In genomic region chr15:48555244-48555804, GRCh38 we compare ENCODE assay signal across 19 cellular contexts.
DNase-seq lines count a peak whose midpoint lies in the region; ATAC-seq, FAIRE-seq and TF ChIP-seq lines count a peak whose summit lies in the region.
"Had no signal": no experiment of that assay in that cellular context is flagged by ENCODE, and none has a peak within 500 bp of the region (broad histone marks: within the 10 kb centered on the region; RNA-seq: fewer than 3 reads in every experiment).

No MANE protein-coding gene starts in this region.

- H3K36me3 ChIP-seq in SK-N-SH (replicated peaks in 1 of 2; ENCODE audit: control insufficient read depth in 1 of 2, insufficient read depth in 2 of 2, low read length in 1 of 2), result peaks cover 16 to 46% of the 10 kb centered on the region in 2 experiments
- no peaks in the 10 kb centered on the region for H3K36me3 ChIP-seq in K562 (ENCODE audit: control insufficient read depth, insufficient read depth, low read length)
- no peaks in the 10 kb centered on the region for H3K36me3 ChIP-seq in hepatocyte (replicated peaks; ENCODE audit: insufficient read depth, low read depth)
- H3K36me3 ChIP-seq in SJCRH30, result no peaks in the 10 kb centered on the region

- H3K4me1 ChIP-seq in SK-N-SH (ENCODE audit: control insufficient read depth in 1 of 2, insufficient read depth in 2 of 2, low read depth in 1 of 2, low read length in 1 of 2) (peaks cover 5 to 69% of the 10 kb centered on the region in 2 experiments), K562 (replicated peaks in 1 of 2; ENCODE audit: control insufficient read depth in 2 of 2, insufficient read depth in 2 of 2, low read length in 2 of 2) (peaks cover 0 to 16% of the 10 kb centered on the region in 2 experiments; a peak in 2 of 5 replicates), hepatocyte (ENCODE audit: insufficient read depth) (peaks cover 9% of the 10 kb centered on the region), SJCRH30 (peaks cover 4% of the 10 kb centered on the region; the same call in 1 of the 2 replicates)
- H3K4me1 ChIP-seq: psoas muscle had no signal

- intact Hi-C loops in K562 (cut with micrococcal nuclease), result no loop called here
- intact Hi-C loops in activated T-helper 1 cell treated with anti-CD3 and anti-CD28 coated beads, Interleukin-12 subunit alpha, Interleukin-12 subunit beta, Interleukin-2, Interleukin-4 antibody, amounts not matched to agents 30 ng/mL and 10 ng/mL and 1 ng/mL, durations not matched to agents 14 hours and 24 hours and 36 hours (cut with micrococcal nuclease), result no loop called here

- no peaks in the 10 kb centered on the region for H3K9me2 ChIP-seq in SK-N-SH
- no peaks in the 10 kb centered on the region for H3K9me2 ChIP-seq in hepatocyte (replicated peaks; ENCODE audit: insufficient read depth)

- no peaks in the 10 kb centered on the region for H3K4me1 Mint-ChIP-seq in activated T-helper 1 cell treated with anti-CD3 and anti-CD28 coated beads, Interleukin-12 subunit alpha, Interleukin-12 subunit beta, Interleukin-2, Interleukin-4 antibody, amounts not matched to agents 30 ng/mL and 10 ng/mL and 1 ng/mL, durations not matched to agents 14 hours and 24 hours and 36 hours (ENCODE audit: low read depth)
- H3K4me1 Mint-ChIP-seq: activated naive CD4-positive, alpha-beta T cell treated with anti-CD3 and anti-CD28 coated beads, Interleukin-2, amount 50 U/mL, for 24 hours had no signal

- no peak overlapping the region for H3K4me3 ChIP-seq in SK-N-SH (ENCODE audit: low read depth in 2 of 2, low read length in 1 of 2)
- no peak overlapping the region for H3K4me3 ChIP-seq in K562
- H3K4me3 ChIP-seq in hepatocyte, result no peak overlapping the region
- no peak overlapping the region for H3K4me3 ChIP-seq in SJCRH30
- H3K4me3 ChIP-seq: psoas muscle had no signal

- H3K36me3 Mint-ChIP-seq in activated T-helper 1 cell treated with anti-CD3 and anti-CD28 coated beads, Interleukin-12 subunit alpha, Interleukin-12 subunit beta, Interleukin-2, Interleukin-4 antibody, amounts not matched to agents 30 ng/mL and 10 ng/mL and 1 ng/mL, durations not matched to agents 14 hours and 24 hours and 36 hours (ENCODE audit: low read depth), result no peaks in the 10 kb centered on the region
- H3K36me3 Mint-ChIP-seq: activated naive CD4-positive, alpha-beta T cell treated with anti-CD3 and anti-CD28 coated beads, Interleukin-2, amount 50 U/mL, for 24 hours had no signal

- H3K27me3 ChIP-seq in SK-N-SH (ENCODE audit: insufficient read depth) (no peaks in the 10 kb centered on the region), K562 (ENCODE audit: control insufficient read depth in 2 of 2, insufficient read depth in 2 of 2, low read length in 2 of 2) (peaks cover 0 to 8% of the 10 kb centered on the region in 2 experiments; a peak in 1 of 5 replicates), hepatocyte (no peaks in the 10 kb centered on the region), SJCRH30 (no peaks in the 10 kb centered on the region)

- no peak for TF ChIP-seq CTCF in SK-N-SH (IDR thresholded peaks at IDR 0.05)
- TF ChIP-seq CTCF in K562 (IDR thresholded peaks at IDR 0.05 in 2 of 3, conservative IDR thresholded peaks at IDR 0.05 in 1 of 3; ENCODE audit: insufficient read depth in 2 of 3, low read depth in 1 of 3, low read length in 3 of 3), result no peak
- TF ChIP-seq CTCF in hepatocyte (IDR thresholded peaks at IDR 0.05; ENCODE audit: poor library complexity), result no peak

- TF ChIP-seq EP300 in SK-N-SH (IDR thresholded peaks at IDR 0.05; ENCODE audit: borderline replicate concordance in 1 of 2, low read depth in 1 of 2, low read length in 1 of 2) (no peak), K562 (IDR thresholded peaks at IDR 0.05; ENCODE audit: low read length) (peak; percentile 80)

- H3K27ac ChIP-seq in SK-N-SH (ENCODE audit: low read depth in 2 of 2, low read length in 1 of 2), result peak overlapping the region in 1 of 2 experiments; percentile 94; a peak in 2 of 4 replicates
- no peak overlapping the region for H3K27ac ChIP-seq in K562 (ENCODE audit: extremely low read depth, low read depth, low read length)
- peak overlapping the region; percentile 84 for H3K27ac ChIP-seq in hepatocyte
- no peak overlapping the region for H3K27ac ChIP-seq in SJCRH30
- H3K27ac ChIP-seq: 22Rv1, HL-60, psoas muscle had no signal

- FAIRE-seq in K562 (lab: Jason Lieb, UNC), result peak; percentile 67
- FAIRE-seq in GM19239 (lab: Jason Lieb, UNC), result no peak
- FAIRE-seq: G401.6 had no signal

- peaks cover 3% of the 10 kb centered on the region for H3K27me3 Mint-ChIP-seq in activated T-helper 1 cell treated with anti-CD3 and anti-CD28 coated beads, Interleukin-12 subunit alpha, Interleukin-12 subunit beta, Interleukin-2, Interleukin-4 antibody, amounts not matched to agents 30 ng/mL and 10 ng/mL and 1 ng/mL, durations not matched to agents 14 hours and 24 hours and 36 hours (ENCODE audit: insufficient read depth)

- TF ChIP-seq RAD21 in SK-N-SH (IDR thresholded peaks at IDR 0.05; ENCODE audit: low read length) (no peak), K562 (CRISPR knock-in tag; conservative IDR thresholded peaks at IDR 0.05 in 1 of 2, IDR thresholded peaks at IDR 0.05 in 1 of 2) (no peak)

- H2AFZ ChIP-seq in SK-N-SH (ENCODE audit: low read depth) (no peak overlapping the region), K562 (ENCODE audit: low read depth, low read length) (no peak overlapping the region), hepatocyte (no peak overlapping the region)

- WGBS in SK-N-SH (ENCODE audit: low lambda C conversion rate), result 83% methylated on average over 6 of the region's 6 CpGs
- 0% methylated on average over 6 of the region's 6 CpGs for WGBS in K562 (ENCODE audit: insufficient coverage, low coverage, missing lambda C conversion rate)
- whole genome bisulfite sequencing in hepatocyte (ENCODE audit: low lambda C conversion rate, missing lambda C conversion rate), result 57% methylated on average over 6 of the region's 6 CpGs

- H3K4me2 ChIP-seq in SK-N-SH (no peak overlapping the region), K562 (ENCODE audit: insufficient read depth, low read length) (no peak overlapping the region), hepatocyte (no peak overlapping the region)

- in situ Hi-C loops in K562 (cut with MboI), result no loop called here

- H3K9me3 ChIP-seq in SK-N-SH, result no peaks in the 10 kb centered on the region
- H3K9me3 ChIP-seq in K562 (replicated peaks; ENCODE audit: control insufficient read depth, insufficient read depth, low read depth, low read length), result no peaks in the 10 kb centered on the region
- no peaks in the 10 kb centered on the region for H3K9me3 ChIP-seq in hepatocyte (ENCODE audit: low read depth)
- H3K9me3 ChIP-seq in SJCRH30 (replicated peaks), result no peaks in the 10 kb centered on the region
- H3K9me3 ChIP-seq: psoas muscle had no signal

- no peak for DNase-seq in SK-N-SH
- DNase-seq in K562 (ENCODE audit: extremely low read depth in 1 of 4, low spot score in 3 of 4), result peak in 2 of 4 experiments; percentile 60 to 83
- DNase-seq in hepatocyte (ENCODE audit: low spot score), result peak; percentile 43
- no peak for DNase-seq in GM19239 (ENCODE audit: insufficient read length, low spot score)
- no peak for DNase-seq in activated CD4-positive, alpha-beta T cell treated with anti-CD3 and anti-CD28 coated beads, Interleukin-2, amount 50 U/mL, for 48 hours
- no peak for DNase-seq in activated T-helper 1 cell treated with anti-CD3 and anti-CD28 coated beads, Interleukin-12 subunit alpha, Interleukin-12 subunit beta, Interleukin-2, Interleukin-4 antibody, amounts not matched to agents 30 ng/mL and 10 ng/mL and 1 ng/mL, durations not matched to agents 14 hours and 24 hours and 36 hours (ENCODE audit: low spot score)
- no peak for DNase-seq in SJCRH30
- DNase-seq: hippocampal formation, Kasumi-1, NCI-H187, NCI-H510A, psoas muscle, substantia nigra, SW 1271 had no signal

- H3K4me3 Mint-ChIP-seq in activated T-helper 1 cell treated with anti-CD3 and anti-CD28 coated beads, Interleukin-12 subunit alpha, Interleukin-12 subunit beta, Interleukin-2, Interleukin-4 antibody, amounts not matched to agents 30 ng/mL and 10 ng/mL and 1 ng/mL, durations not matched to agents 14 hours and 24 hours and 36 hours, result no peak overlapping the region
- H3K4me3 Mint-ChIP-seq: activated naive CD4-positive, alpha-beta T cell treated with anti-CD3 and anti-CD28 coated beads, Interleukin-2, amount 50 U/mL, for 24 hours had no signal

- H3F3A ChIP-seq in SK-N-SH (replicated peaks; ENCODE audit: insufficient read depth), result peaks cover 62% of the 10 kb centered on the region

- BruUV-seq in K562 (replicated peaks; lab: Mats Ljungman, UMichigan), result no TSS peak

- H3K9me3 Mint-ChIP-seq in activated T-helper 1 cell treated with anti-CD3 and anti-CD28 coated beads, Interleukin-12 subunit alpha, Interleukin-12 subunit beta, Interleukin-2, Interleukin-4 antibody, amounts not matched to agents 30 ng/mL and 10 ng/mL and 1 ng/mL, durations not matched to agents 14 hours and 24 hours and 36 hours, result no peaks in the 10 kb centered on the region
- H3K9me3 Mint-ChIP-seq: activated naive CD4-positive, alpha-beta T cell treated with anti-CD3 and anti-CD28 coated beads, Interleukin-2, amount 50 U/mL, for 24 hours had no signal

- no peaks in the 10 kb centered on the region for H3K9me1 ChIP-seq in K562 (ENCODE audit: control insufficient read depth, insufficient read depth, low read length)

- H4K20me1 ChIP-seq in SK-N-SH (ENCODE audit: insufficient read depth) (peaks cover 13% of the 10 kb centered on the region), K562 (replicated peaks; ENCODE audit: control insufficient read depth, insufficient read depth, low read length) (0 out of 2 replicates have a peak, but pooled peaks cover 4% of the 10 kb centered on the region), hepatocyte (ENCODE audit: insufficient read depth, poor library complexity, severe bottlenecking) (no peaks in the 10 kb centered on the region)

- H3K9ac ChIP-seq in SK-N-SH, result no peak overlapping the region
- H3K9ac ChIP-seq in K562 (ENCODE audit: insufficient read depth in 1 of 2, low read depth in 2 of 2, low read length in 2 of 2), result no peak overlapping the region

- no peak for ATAC-seq in SK-N-SH treated with all-trans-retinoic acid at 6 μM for 48 hours
- ATAC-seq in K562, result peak; percentile 87
- ATAC-seq: psoas muscle had no signal

- no peak for TF ChIP-seq POLR2A in K562 (conservative IDR thresholded peaks at IDR 0.05)

- H3K27ac Mint-ChIP-seq in activated T-helper 1 cell treated with anti-CD3 and anti-CD28 coated beads, Interleukin-12 subunit alpha, Interleukin-12 subunit beta, Interleukin-2, Interleukin-4 antibody, amounts not matched to agents 30 ng/mL and 10 ng/mL and 1 ng/mL, durations not matched to agents 14 hours and 24 hours and 36 hours, result no peak overlapping the region
- H3K27ac Mint-ChIP-seq: activated naive CD4-positive, alpha-beta T cell treated with anti-CD3 and anti-CD28 coated beads, Interleukin-2, amount 50 U/mL, for 24 hours had no signal

- H3K79me2 ChIP-seq in SK-N-SH (ENCODE audit: insufficient read depth), result peaks cover 98% of the 10 kb centered on the region
- no peaks in the 10 kb centered on the region for H3K79me2 ChIP-seq in K562 (ENCODE audit: control insufficient read depth, insufficient read depth, low read length)
- H3K79me2 ChIP-seq in hepatocyte, result no peaks in the 10 kb centered on the region

- CTCF ChIA-PET in SK-N-SH (lab: Yijun Ruan, JAX), result interaction anchor here (0.5 to 0.7 kb wide), 2 partner anchors 20 to 224 kb away, joined by 3 read pairs; no protein-coding TSS in a partner anchor
- CTCF ChIA-PET in K562 (lab: Yijun Ruan, JAX; ENCODE audit: low intra/inter-chr PET ratio), result no interaction called here

- POLR2A ChIA-PET in SK-N-SH (lab: Yijun Ruan, JAX), result no interaction called here
- POLR2A ChIA-PET in K562 (lab: Yijun Ruan, JAX), result interaction anchor here (0.6 to 1.2 kb wide), 5 partner anchors 13 to 420 kb away, joined by 3 read pairs; no protein-coding TSS in a partner anchor

Comparison
In these comparisons a context has a peak if more than half of its experiments do, and no peak if none do; other contexts are left out.
1. Of the 27 proteins assayed by ChIP-seq in both K562 and SK-N-SH: peak only in K562: ELF1, EP300 and RCOR1; only in SK-N-SH: none; in both: NFIC; in neither: 20; mixed calls (peak in some experiments, not most) for 3.